In genomic region chr11:19895776-19896175, GRCh38 we compare ENCODE assay signal across 21 cellular contexts.
DNase-seq lines count a peak whose midpoint lies in the region; ATAC-seq, FAIRE-seq and TF ChIP-seq lines count a peak whose summit lies in the region.
"Had no signal": no experiment of that assay in that cellular context is flagged by ENCODE, and none has a peak within 500 bp of the region (broad histone marks: within the 10 kb centered on the region; RNA-seq: fewer than 3 reads in every experiment).

No MANE protein-coding gene starts in this region.

- H3K4me2 ChIP-seq in PC-3 (ENCODE audit: low read length) (no peak overlapping the region; the same call in 1 of the 2 replicates), mammary epithelial cell (ENCODE audit: insufficient read depth, low read depth, low read length) (no peak overlapping the region), hepatocyte (no peak overlapping the region)
- H3K4me2 ChIP-seq: SK-N-SH had no signal

- H3K4me1 ChIP-seq in PC-3 (ENCODE audit: insufficient read depth, low read length) (peaks cover 19% of the 10 kb centered on the region), mammary epithelial cell (ENCODE audit: insufficient read depth, low read length) (peaks cover 21% of the 10 kb centered on the region), hepatocyte (ENCODE audit: insufficient read depth) (peaks cover 5% of the 10 kb centered on the region), pancreas (peaks cover 0 to 6% (median 0%) of the 10 kb centered on the region in 3 donors)
- H3K4me1 ChIP-seq: HAP-1, Peyer's patch had no signal

- CTCF ChIA-PET in PC-3 (lab: Charles Lee) (no interaction called here), mammary epithelial cell (lab: Charles Lee; ENCODE audit: low non-redundant PET) (no interaction called here)

- POLR2A ChIA-PET in PC-3 (lab: Charles Lee; ENCODE audit: unreplicated experiment) = no interaction called here

- dilution Hi-C loops in mammary epithelial cell (cut with HindIII; ENCODE audit: low sequenced_read_pairs) = no loop called here

- no peak overlapping the region for H3K9ac ChIP-seq in PC-3 (ENCODE audit: low read length)
- peak overlapping the region; percentile 64 for H3K9ac ChIP-seq in mammary epithelial cell (ENCODE audit: insufficient read depth, low read length)
- H3K9ac ChIP-seq: SK-N-SH had no signal

- intact Hi-C loops in PC-3 (cut with micrococcal nuclease) (no loop called here), mammary epithelial cell (cut with micrococcal nuclease) (no loop called here), pancreas (cut with DNase I) (no loop called here)

- H3K9me3 ChIP-seq in PC-3 (ENCODE audit: low read length) = no peaks in the 10 kb centered on the region
- H3K9me3 ChIP-seq in mammary epithelial cell (replicated peaks; ENCODE audit: insufficient read depth, low read length) = no peaks in the 10 kb centered on the region
- H3K9me3 ChIP-seq in hepatocyte (ENCODE audit: low read depth) = no peaks in the 10 kb centered on the region
- no peaks in the 10 kb centered on the region for H3K9me3 ChIP-seq in pancreas
- H3K9me3 ChIP-seq: HAP-1, Peyer's patch, SK-N-SH had no signal

- no peaks in the 10 kb centered on the region for H3K9me2 ChIP-seq in PC-3 (replicated peaks; ENCODE audit: low read length)
- H3K9me2 ChIP-seq in hepatocyte (replicated peaks; ENCODE audit: insufficient read depth) = no peaks in the 10 kb centered on the region
- H3K9me2 ChIP-seq: SK-N-SH had no signal

- no peaks in the 10 kb centered on the region for H3K27me3 ChIP-seq in PC-3 (ENCODE audit: low read length)
- no peaks in the 10 kb centered on the region for H3K27me3 ChIP-seq in mammary epithelial cell (ENCODE audit: insufficient read depth, low read length)
- no peaks in the 10 kb centered on the region for H3K27me3 ChIP-seq in hepatocyte
- no peaks in the 10 kb centered on the region for H3K27me3 ChIP-seq in pancreas
- H3K27me3 ChIP-seq: Peyer's patch had no signal

- BruUV-seq in PC-3 (replicated peaks; lab: Mats Ljungman, UMichigan) (no TSS peak), mammary epithelial cell (replicated peaks; lab: Mats Ljungman, UMichigan) (no TSS peak)

- in situ Hi-C loops in mammary epithelial cell (cut with MboI; ENCODE audit: low sequenced_read_pairs in 2 of 2) = no loop called here

- DNase-seq in PC-3 = peak; percentile 52
- DNase-seq in mammary epithelial cell = peak; percentile 76
- DNase-seq in hepatocyte (ENCODE audit: low spot score) = peak; percentile 24
- DNase-seq in pancreas = no peak
- DNase-seq in Kasumi-1 (lab: John Stamatoyannopoulos, UW) = no peak
- DNase-seq: AML-193, COR-L47, DMS153, MV-4-11, NCI-H1417, NCI-H1930, NCI-H2171 treated with DMSO at 0.1 percent for 48 hours, NCI-H510A, NCI-H82, Peyer's patch, SHP77, SK-N-SH had no signal

- ATAC-seq in PC-3 (peak; percentile 74), pancreas (peak; percentile 36 to 78 (median 55)), GM21423 (IDR thresholded peaks at IDR 0.05; ENCODE audit: unreplicated experiment) (no peak), GM21825 (IDR thresholded peaks at IDR 0.05; ENCODE audit: unreplicated experiment) (no peak)

- H3K79me2 ChIP-seq in PC-3 (ENCODE audit: low read length) (no peaks in the 10 kb centered on the region), mammary epithelial cell (ENCODE audit: insufficient read depth, low read length) (no peaks in the 10 kb centered on the region), hepatocyte (no peaks in the 10 kb centered on the region)

- H3K36me3 ChIP-seq in PC-3 (ENCODE audit: low read depth, low read length) = no peaks in the 10 kb centered on the region
- no peaks in the 10 kb centered on the region for H3K36me3 ChIP-seq in mammary epithelial cell (ENCODE audit: insufficient read depth, low read length)
- no peaks in the 10 kb centered on the region for H3K36me3 ChIP-seq in hepatocyte (replicated peaks; ENCODE audit: insufficient read depth, low read depth)
- no peaks in the 10 kb centered on the region for H3K36me3 ChIP-seq in pancreas
- H3K36me3 ChIP-seq: HAP-1, Peyer's patch had no signal

- TF ChIP-seq CTCF in PC-3 (conservative IDR thresholded peaks at IDR 0.05; ENCODE audit: low read depth, low read length) = no peak
- peak in 1 of 2 donors; percentile 9 for TF ChIP-seq CTCF in mammary epithelial cell (conservative IDR thresholded peaks at IDR 0.05 in 1 of 2, IDR thresholded peaks at IDR 0.05 in 1 of 2; ENCODE audit: extremely low read depth in 1 of 2, insufficient read depth in 1 of 2, low read depth in 1 of 2, low read length in 2 of 2)
- TF ChIP-seq CTCF in hepatocyte (IDR thresholded peaks at IDR 0.05; ENCODE audit: poor library complexity) = no peak
- no peak for TF ChIP-seq CTCF in pancreas (IDR thresholded peaks at IDR 0.05)

- no peaks in the 10 kb centered on the region for H3F3A ChIP-seq in PC-3 (ENCODE audit: low read length, unreplicated experiment)

- H3K4me3 ChIP-seq in PC-3 (ENCODE audit: low read length) = no peak overlapping the region
- no peak overlapping the region for H3K4me3 ChIP-seq in mammary epithelial cell (replicated peaks in 1 of 3; ENCODE audit: insufficient read depth in 1 of 3, low read depth in 2 of 3, low read length in 3 of 3)
- H3K4me3 ChIP-seq in hepatocyte = no peak overlapping the region
- no peak overlapping the region for H3K4me3 ChIP-seq in pancreas
- H3K4me3 ChIP-seq: HAP-1, Peyer's patch had no signal

- no peak overlapping the region for H2AFZ ChIP-seq in PC-3 (ENCODE audit: low read length)
- peak overlapping the region; percentile 65 for H2AFZ ChIP-seq in mammary epithelial cell (ENCODE audit: low read depth, low read length)
- H2AFZ ChIP-seq in hepatocyte = no peak overlapping the region

- no peak for FAIRE-seq in pancreas (lab: Jason Lieb, UNC)
- FAIRE-seq: HTR-8/SVneo had no signal

- no peaks in the 10 kb centered on the region for H4K20me1 ChIP-seq in PC-3 (ENCODE audit: low read length)
- no peaks in the 10 kb centered on the region for H4K20me1 ChIP-seq in mammary epithelial cell (ENCODE audit: insufficient read depth, low read length)
- H4K20me1 ChIP-seq in hepatocyte (ENCODE audit: insufficient read depth, poor library complexity, severe bottlenecking) = no peaks in the 10 kb centered on the region

- H3K27ac ChIP-seq in PC-3 (ENCODE audit: low read length) = no peak overlapping the region
- H3K27ac ChIP-seq in mammary epithelial cell (ENCODE audit: insufficient read depth, low read depth, low read length) = peak overlapping the region; percentile 64
- no peak overlapping the region for H3K27ac ChIP-seq in hepatocyte
- peak overlapping the region in 2 of 4 donors; percentile 16 to 50 for H3K27ac ChIP-seq in pancreas
- H3K27ac ChIP-seq: Peyer's patch had no signal

- WGBS in mammary epithelial cell (ENCODE audit: low coverage, missing lambda C conversion rate) = 17% methylated on average over 5 of the region's 5 CpGs
- 69% methylated on average over 5 of the region's 5 CpGs for WGBS in hepatocyte (ENCODE audit: low lambda C conversion rate, missing lambda C conversion rate)
- 59 to 64% methylated on average over 5 of the region's 5 CpGs for WGBS in pancreas, 2 donors

Comparison
In these comparisons a context has a peak if more than half of its experiments do, and no peak if none do; other contexts are left out.
1. ATAC-seq: peak in PC-3 (single experiment) and pancreas (4 of 4); none in GM21423 (single experiment) and GM21825 (single experiment).
2. DNase-seq: peak in PC-3 (single experiment), mammary epithelial cell (single experiment) and hepatocyte (single experiment); none in pancreas (0 of 6) and Kasumi-1 (0 of 2).